26 cellular contexts compared by ENCODE assay signal in genomic region chr15:57909388-57909787, GRCh38.
"Had no signal": no experiment of that assay in that cellular context is flagged by ENCODE, and none has a peak within 500 bp of the region (broad histone marks: within the 10 kb centered on the region; RNA-seq: fewer than 3 reads in every experiment).

No MANE protein-coding gene starts in this region.

- H3K4me1 ChIP-seq: neural progenitor cell, parathyroid adenoma, psoas muscle, right lobe of liver, sigmoid colon, spleen, stomach, thyroid gland, upper lobe of left lung, vagina had no signal

- H3K27ac ChIP-seq: neural progenitor cell, ovary, parathyroid adenoma, psoas muscle, right lobe of liver, sigmoid colon, skin epidermis, spleen, stomach, thoracic aorta, thyroid gland, tibial nerve, upper lobe of left lung, vagina had no signal

- H3K36me3 ChIP-seq: neural progenitor cell, ovary, right lobe of liver, sigmoid colon, spleen, stomach, thoracic aorta, thyroid gland, tibial nerve, upper lobe of left lung, vagina had no signal

- H3K79me2 ChIP-seq: parathyroid adenoma had no signal

- H2AFZ ChIP-seq: neural progenitor cell, parathyroid adenoma had no signal

- FAIRE-seq: urothelium cell line had no signal

- H3K4me3 ChIP-seq: neural progenitor cell, ovary, psoas muscle, right lobe of liver, sigmoid colon, skin epidermis, smooth muscle cell, spleen, stomach, thoracic aorta, thyroid gland, tibial nerve, upper lobe of left lung, vagina had no signal

- H3K9me3 ChIP-seq: ovary, psoas muscle, right lobe of liver, sigmoid colon, spleen, stomach, thoracic aorta, thyroid gland, tibial nerve, upper lobe of left lung, vagina had no signal

- H3K9ac ChIP-seq: neural progenitor cell, parathyroid adenoma had no signal

- DNase-seq: natural killer cell; occipital lobe; ovary; posterior cingulate gyrus; psoas muscle; right cardiac atrium; right lobe of liver; sigmoid colon; spleen; stimulated activated CD4-positive, alpha-beta T cell treated with anti-CD3 and anti-CD28 coated beads, Interleukin-12 subunit alpha, Interleukin-12 subunit beta, amount 100 ng/mL, for 4 hours; stimulated activated CD4-positive, alpha-beta T cell treated with anti-CD3 and anti-CD28 coated beads, Interleukin-1b, Interleukin-23, amount 100 ng/mL, for 48 hours; stimulated activated CD4-positive, alpha-beta T cell treated with anti-CD3 and anti-CD28 coated beads, Interleukin-4, amount 100 ng/mL, for 1 hour; stimulated activated CD4-positive, alpha-beta T cell treated with anti-CD3 and anti-CD28 coated beads, Interleukin-4, amount 100 ng/mL, for 4 hours; stimulated activated CD8-positive, alpha-beta memory T cell treated with anti-CD3 and anti-CD28 coated beads, Interleukin-4, amount 100 ng/mL, for 48 hours; stimulated activated naive CD4-positive, alpha-beta T cell treated with Interleukin-2 at 50 U/mL for 16 hours; stomach; thyroid gland; upper lobe of left lung had no signal

- H3K27me3 ChIP-seq: neural progenitor cell, ovary, right lobe of liver, sigmoid colon, thyroid gland, upper lobe of left lung, vagina had no signal

- H3K4me2 ChIP-seq: neural progenitor cell, smooth muscle cell had no signal
